1 cellular context compared by ENCODE assay signal in the genomic region with DNA sequence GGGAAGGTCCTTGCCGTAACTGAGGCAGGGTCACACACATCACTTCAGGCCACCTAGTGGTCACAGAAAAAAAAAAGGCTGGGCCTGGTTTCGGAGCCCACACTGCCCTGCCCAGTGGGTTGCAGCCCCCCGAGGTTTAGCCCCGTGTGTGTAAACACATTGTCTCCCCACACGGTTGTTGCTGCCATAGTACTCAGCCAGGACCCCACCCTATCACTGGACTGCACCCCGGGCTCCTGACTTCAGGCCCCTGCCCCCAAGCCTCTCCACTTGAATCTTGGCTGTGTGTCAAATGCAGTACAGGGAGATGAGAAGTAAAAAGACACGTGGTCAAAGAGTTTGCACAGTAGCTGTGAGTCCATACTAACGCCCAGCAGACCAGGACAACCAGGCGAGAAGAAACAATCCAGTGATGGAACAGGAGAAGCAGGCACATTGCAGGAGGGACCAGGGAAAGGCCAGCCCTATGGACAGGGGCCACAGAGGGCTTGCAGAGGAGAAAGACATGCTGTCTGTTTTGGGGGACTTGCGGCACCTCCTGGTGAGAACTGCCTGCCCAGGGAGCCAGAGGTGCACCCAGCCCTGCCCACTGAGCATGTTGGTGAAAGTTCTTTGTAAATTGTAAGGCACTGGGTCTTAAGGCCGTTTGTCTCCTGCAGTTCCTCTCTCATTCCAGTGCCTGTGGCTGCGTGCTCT.
TF ChIP-seq lines count a peak whose summit lies in the region.

No MANE protein-coding gene starts in this region.

TF ChIP-seq in HCT116, 20 proteins besides CTCF, POLR2A, EP300 and RAD21 (continued from another document):
- TF ChIP-seq JUND (IDR thresholded peaks at IDR 0.05) = no peak
- TF ChIP-seq ATF3 (IDR thresholded peaks at IDR 0.05) = no peak
